12 cellular contexts compared by ENCODE assay signal in the genomic region with DNA sequence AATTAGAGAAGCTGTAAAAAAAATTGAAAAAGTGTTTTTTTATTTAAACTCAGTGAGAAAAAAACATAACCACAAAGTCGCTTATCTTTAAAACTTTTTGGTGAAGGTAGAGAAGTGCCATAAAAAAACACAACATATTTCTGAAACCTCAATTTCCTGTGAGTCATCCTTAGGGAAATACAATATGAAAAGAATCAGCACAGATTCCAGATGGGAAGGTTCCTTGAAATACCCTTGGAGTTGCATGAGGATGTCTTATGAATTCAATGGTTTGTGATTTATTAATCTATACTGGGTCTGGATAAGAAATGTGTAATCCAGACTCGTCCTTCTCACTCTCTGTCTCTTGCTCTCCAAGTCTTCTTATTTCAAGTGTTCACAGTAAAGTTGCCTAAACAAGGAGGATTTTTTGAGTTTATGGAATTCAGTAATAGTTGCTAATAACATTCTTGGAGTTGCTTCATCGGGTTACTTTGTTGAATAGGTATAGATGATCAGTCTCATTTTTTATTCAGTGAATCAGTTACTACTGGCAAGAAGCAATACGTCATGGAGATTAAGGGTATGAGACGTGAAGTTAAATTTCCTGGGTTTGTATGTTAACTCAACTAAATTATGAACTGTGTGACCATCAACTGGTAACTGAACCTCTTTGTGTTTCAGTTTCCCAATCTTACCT.
A peak's percentile ranks its signal among the peaks of the same experiment; 100 is the strongest.
DNase-seq lines count a peak whose midpoint lies in the region; ATAC-seq and TF ChIP-seq lines count a peak whose summit lies in the region.
"Had no signal": no experiment of that assay in that cellular context is flagged by ENCODE, and none has a peak within 500 bp of the region (broad histone marks: within the 10 kb centered on the region; RNA-seq: fewer than 3 reads in every experiment).

No MANE protein-coding gene starts in this region.

- ATAC-seq in GM18867 (IDR thresholded peaks at IDR 0.05; ENCODE audit: unreplicated experiment) = no peak

- H3K4me3 ChIP-seq in epithelial cell of proximal tubule (ENCODE audit: low read depth, low read length) = no peak overlapping the region
- H3K4me3 ChIP-seq in skeletal muscle cell (ENCODE audit: low read depth, low read length) = no peak overlapping the region
- H3K4me3 ChIP-seq: Peyer's patch, suprapubic skin had no signal

- no peak for TF ChIP-seq CTCF in epithelial cell of proximal tubule (conservative IDR thresholded peaks at IDR 0.05; ENCODE audit: low read depth, low read length)

- DNase-seq in GM04503 (ENCODE audit: low read depth) = peak; percentile 66
- peak; percentile 85 for DNase-seq in RPMI7951 (ENCODE audit: low read depth)
- peak; percentile 19 for DNase-seq in epithelial cell of proximal tubule (ENCODE audit: low read depth)
- peak; percentile 62 for DNase-seq in skeletal muscle cell (ENCODE audit: low read depth)
- DNase-seq in effector CD8-positive, alpha-beta T cell (lab: John Stamatoyannopoulos, UW) = no peak
- no peak for DNase-seq in DMS153 treated with DMSO at 0.1 percent for 48 hours (lab: John Stamatoyannopoulos, UW; ENCODE audit: unreplicated experiment)
- no peak for DNase-seq in nucleus accumbens (lab: John Stamatoyannopoulos, UW)
- DNase-seq: midbrain, NCI-H345, Peyer's patch had no signal

Comparison
In these comparisons a context has a peak if more than half of its experiments do, and no peak if none do; other contexts are left out.
1. DNase-seq: peak in GM04503 (single experiment), RPMI7951 (single experiment), epithelial cell of proximal tubule (single experiment) and skeletal muscle cell (single experiment); none in effector CD8-positive, alpha-beta T cell (single experiment), DMS153 treated with DMSO at 0.1 percent for 48 hours (single experiment) and nucleus accumbens (0 of 56).